Comparison of ENCODE assay signal across 20 cellular contexts in genomic region chr16:70157477-70158260, GRCh38. TPM values are rescaled to one million over a fixed set of nuclear protein-coding genes. Genes with fewer than 3 reads are reported as not detected.
A peak's percentile ranks its signal among the peaks of the same experiment; 100 is the strongest.
DNase-seq lines count a peak whose midpoint lies in the region; ATAC-seq and TF ChIP-seq lines count a peak whose summit lies in the region.
"Had no signal": no experiment of that assay in that cellular context is flagged by ENCODE, and none has a peak within 500 bp of the region (broad histone marks: within the 10 kb centered on the region; RNA-seq: fewer than 3 reads in every experiment).

No MANE protein-coding gene starts in this region.

- TF ChIP-seq CTCF in natural killer cell (IDR thresholded peaks at IDR 0.05) (no peak), nephron progenitor cell (IDR thresholded peaks at IDR 0.05) (no peak), MM.1S (IDR thresholded peaks at IDR 0.05; ENCODE audit: low read length) (no peak)

- no peaks in the 10 kb centered on the region for H3K27me3 Mint-ChIP-seq in natural killer cell treated with Interleukin-12 subunit alpha and Interleukin-12 subunit beta and Interleukin-15 and Interleukin-18, amount 100 ng/mL, for 72 hours
- no peaks in the 10 kb centered on the region for H3K27me3 Mint-ChIP-seq in natural killer cell (ENCODE audit: low read depth in 2 of 2)
- H3K27me3 Mint-ChIP-seq in activated naive CD8-positive, alpha-beta T cell treated with anti-CD3 and anti-CD28 coated beads for 36 hours, result no peaks in the 10 kb centered on the region
- H3K27me3 Mint-ChIP-seq in nephron progenitor cell (ENCODE audit: low read depth, poor library complexity), result no peaks in the 10 kb centered on the region

- no peak overlapping the region for H2AFZ ChIP-seq in MM.1S (ENCODE audit: low read length)
- H2AFZ ChIP-seq: GM23248 had no signal

- no peaks in the 10 kb centered on the region for H4K20me1 ChIP-seq in MM.1S (ENCODE audit: insufficient read depth, low read length)

- H3K4me2 ChIP-seq in MM.1S (ENCODE audit: low read depth, low read length), result no peak overlapping the region

- H3K36me3 Mint-ChIP-seq in natural killer cell treated with Interleukin-12 subunit alpha and Interleukin-12 subunit beta and Interleukin-15 and Interleukin-18, amount 100 ng/mL, for 72 hours, result peaks cover 25% of the 10 kb centered on the region
- H3K36me3 Mint-ChIP-seq in natural killer cell, result peaks cover 20% of the 10 kb centered on the region
- peaks cover 6% of the 10 kb centered on the region for H3K36me3 Mint-ChIP-seq in activated naive CD8-positive, alpha-beta T cell treated with anti-CD3 and anti-CD28 coated beads for 36 hours
- H3K36me3 Mint-ChIP-seq in nephron progenitor cell (ENCODE audit: low read depth), result peaks cover 23% of the 10 kb centered on the region

- peaks cover 6% of the 10 kb centered on the region; the same call in 1 of the 2 replicates for H3K36me3 ChIP-seq in MM.1S (replicated peaks; ENCODE audit: insufficient read depth, low read length)

- H3K9me3 ChIP-seq in MM.1S (replicated peaks; ENCODE audit: insufficient read depth, low read length), result no peaks in the 10 kb centered on the region
- H3K9me3 ChIP-seq: ascending aorta, left lung, mucosa of descending colon had no signal

- H3K9me3 Mint-ChIP-seq in natural killer cell treated with Interleukin-12 subunit alpha and Interleukin-12 subunit beta and Interleukin-15 and Interleukin-18, amount 100 ng/mL, for 72 hours, result no peaks in the 10 kb centered on the region
- H3K9me3 Mint-ChIP-seq in natural killer cell, result no peaks in the 10 kb centered on the region
- H3K9me3 Mint-ChIP-seq in activated naive CD8-positive, alpha-beta T cell treated with anti-CD3 and anti-CD28 coated beads for 36 hours, result no peaks in the 10 kb centered on the region
- H3K9me3 Mint-ChIP-seq in nephron progenitor cell, result no peaks in the 10 kb centered on the region

- no peak overlapping the region for H3K27ac ChIP-seq in MM.1S (ENCODE audit: low read length)
- H3K27ac ChIP-seq: ascending aorta, GM23248, left lung had no signal

- H3K9me2 ChIP-seq in MM.1S (replicated peaks; ENCODE audit: insufficient read depth, low read length), result no peaks in the 10 kb centered on the region

- no peaks in the 10 kb centered on the region for H3F3A ChIP-seq in MM.1S (ENCODE audit: insufficient read depth, low read length)

- H3K79me2 ChIP-seq in MM.1S (ENCODE audit: low read length), result no peaks in the 10 kb centered on the region

- H3K4me1 Mint-ChIP-seq in natural killer cell treated with Interleukin-12 subunit alpha and Interleukin-12 subunit beta and Interleukin-15 and Interleukin-18, amount 100 ng/mL, for 72 hours (ENCODE audit: low read depth in 2 of 2), result no peaks in the 10 kb centered on the region
- no peaks in the 10 kb centered on the region for H3K4me1 Mint-ChIP-seq in natural killer cell
- no peaks in the 10 kb centered on the region for H3K4me1 Mint-ChIP-seq in activated naive CD8-positive, alpha-beta T cell treated with anti-CD3 and anti-CD28 coated beads for 36 hours
- H3K4me1 Mint-ChIP-seq in nephron progenitor cell, result peaks cover 24% of the 10 kb centered on the region

- DNase-seq in natural killer cell treated with Interleukin-12 subunit alpha and Interleukin-12 subunit beta and Interleukin-15 and Interleukin-18, amount 100 ng/mL, for 72 hours (ENCODE audit: low spot score), result peak; percentile 42
- no peak for DNase-seq in natural killer cell
- no peak for DNase-seq in activated naive CD8-positive, alpha-beta T cell treated with anti-CD3 and anti-CD28 coated beads for 36 hours
- DNase-seq in nephron progenitor cell, result no peak
- no peak for DNase-seq in MM.1S
- no peak for DNase-seq in T-helper 1 cell
- no peak for DNase-seq in midbrain (lab: John Stamatoyannopoulos, UW)
- no peak for DNase-seq in NOMO-1 (lab: John Stamatoyannopoulos, UW; ENCODE audit: unreplicated experiment in 2 of 2)
- DNase-seq: activated naive CD4-positive, alpha-beta T cell treated with Interleukin-2 at 50 U/mL for 16 hours; cerebellar nuclear complex; DMS 273 treated with DMSO at 0.1 percent for 48 hours; GM23248; mucosa of descending colon; NCI-H69; retina; stimulated activated CD4-positive, alpha-beta T cell treated with anti-CD3 and anti-CD28 coated beads, Interleukin-12 subunit alpha, Interleukin-12 subunit beta, amount 100 ng/mL, for 4 hours; substantia nigra had no signal

- H3K4me3 ChIP-seq in MM.1S (ENCODE audit: low read length), result no peak overlapping the region
- H3K4me3 ChIP-seq: ascending aorta, GM23248, K562, left lung, mucosa of descending colon had no signal

- intact Hi-C loops in natural killer cell (cut with micrococcal nuclease), result no loop called here

- no peak overlapping the region for H3K27ac Mint-ChIP-seq in natural killer cell treated with Interleukin-12 subunit alpha and Interleukin-12 subunit beta and Interleukin-15 and Interleukin-18, amount 100 ng/mL, for 72 hours
- peak overlapping the region in 1 of 2 donors; percentile 21 for H3K27ac Mint-ChIP-seq in natural killer cell
- H3K27ac Mint-ChIP-seq in activated naive CD8-positive, alpha-beta T cell treated with anti-CD3 and anti-CD28 coated beads for 36 hours, result peak overlapping the region; percentile 6
- H3K27ac Mint-ChIP-seq in nephron progenitor cell, result peak overlapping the region; percentile 43

- no peak for ATAC-seq in natural killer cell treated with Interleukin-12 subunit alpha and Interleukin-12 subunit beta and Interleukin-15 and Interleukin-18, amount 100 ng/mL, for 72 hours
- ATAC-seq in natural killer cell, result no peak
- ATAC-seq: K562, left lung, mucosa of descending colon had no signal

- no peaks in the 10 kb centered on the region for H3K27me3 ChIP-seq in MM.1S (replicated peaks; ENCODE audit: insufficient read depth, low read length)
- H3K27me3 ChIP-seq: ascending aorta, left lung had no signal

- no peak overlapping the region for H3K9ac ChIP-seq in MM.1S (ENCODE audit: low read length)
- H3K9ac ChIP-seq: GM23248 had no signal

- H3K4me1 ChIP-seq in MM.1S (ENCODE audit: low read length), result no peaks in the 10 kb centered on the region
- H3K4me1 ChIP-seq: ascending aorta, left lung had no signal

- no peak overlapping the region for H3K4me3 Mint-ChIP-seq in natural killer cell treated with Interleukin-12 subunit alpha and Interleukin-12 subunit beta and Interleukin-15 and Interleukin-18, amount 100 ng/mL, for 72 hours
- H3K4me3 Mint-ChIP-seq in natural killer cell, result no peak overlapping the region
- H3K4me3 Mint-ChIP-seq in activated naive CD8-positive, alpha-beta T cell treated with anti-CD3 and anti-CD28 coated beads for 36 hours, result no peak overlapping the region
- no peak overlapping the region for H3K4me3 Mint-ChIP-seq in nephron progenitor cell

RNA-seq across cellular contexts. Expression of gene CLEC18C, which starts 15.9 kb away (rescaled TPM):
- 1 to 10 TPM in 1 of 2 donors, not detected in 1; 1.9 TPM for total RNA-seq in natural killer cell treated with Interleukin-12 subunit alpha and Interleukin-12 subunit beta and Interleukin-15 and Interleukin-18, amount 100 ng/mL, for 72 hours
- total RNA-seq in natural killer cell, result under 1 TPM; 0.29 to 0.88 (median 0.59) TPM
- total RNA-seq in activated naive CD8-positive, alpha-beta T cell treated with anti-CD3 and anti-CD28 coated beads for 36 hours, result under 1 TPM in 1 of 2 experiments, not detected in 1; 0.23 TPM
- total RNA-seq: ascending aorta had no signal

RNA-seq across cellular contexts. Expression of gene PDPR, which starts 43.5 kb away (rescaled TPM):
- total RNA-seq in natural killer cell treated with Interleukin-12 subunit alpha and Interleukin-12 subunit beta and Interleukin-15 and Interleukin-18, amount 100 ng/mL, for 72 hours, result 10 to 100 TPM; 37.2 to 51.5 TPM
- total RNA-seq in natural killer cell, result 10 to 100 TPM; 50.0 to 73.9 (median 52.0) TPM
- 10 to 100 TPM; 20.9 to 21.3 TPM for total RNA-seq in activated naive CD8-positive, alpha-beta T cell treated with anti-CD3 and anti-CD28 coated beads for 36 hours

Comparison
In these comparisons a context has a peak if more than half of its experiments do, and no peak if none do; other contexts are left out.
1. H3K27ac Mint-ChIP-seq: peak in activated naive CD8-positive, alpha-beta T cell treated with anti-CD3 and anti-CD28 coated beads for 36 hours (single experiment) and nephron progenitor cell (single experiment); none in natural killer cell treated with Interleukin-12 subunit alpha and Interleukin-12 subunit beta and Interleukin-15 and Interleukin-18, amount 100 ng/mL, for 72 hours (0 of 2).